ENCODE assay signal across 24 cellular contexts in the genomic region with DNA sequence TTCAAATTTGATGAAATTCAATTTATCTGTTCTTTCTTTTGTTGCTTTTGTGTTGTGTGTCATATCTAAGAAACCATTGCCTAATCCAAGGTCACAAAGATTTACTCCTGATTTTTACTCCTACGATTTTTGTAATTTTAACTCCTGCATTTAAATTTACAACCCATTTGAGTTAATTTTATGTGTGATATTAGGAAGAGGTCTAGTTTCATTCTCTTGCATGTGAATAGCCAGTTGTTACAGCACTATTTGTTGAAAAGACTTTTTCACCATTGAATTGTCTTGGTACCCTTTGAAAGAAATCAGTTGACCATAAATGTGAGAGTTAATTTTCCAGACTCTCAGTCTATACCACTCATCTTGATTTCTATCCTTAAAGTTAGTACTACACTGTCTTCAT.
"Had no signal": no experiment of that assay in that cellular context is flagged by ENCODE, and none has a peak within 500 bp of the region (broad histone marks: within the 10 kb centered on the region; RNA-seq: fewer than 3 reads in every experiment).

No MANE protein-coding gene starts in this region.

- H3K4me1 Mint-ChIP-seq: stimulated activated effector memory CD8-positive, alpha-beta T cell treated with anti-CD3 and anti-CD28 coated beads, Interleukin-12 subunit alpha, Interleukin-12 subunit beta, amount 100 ng/mL, for 72 hours had no signal

- H3K4me3 Mint-ChIP-seq: stimulated activated effector memory CD8-positive, alpha-beta T cell treated with anti-CD3 and anti-CD28 coated beads, Interleukin-12 subunit alpha, Interleukin-12 subunit beta, amount 100 ng/mL, for 72 hours; stimulated activated naive B cell treated with anti-CD40 and anti-IgM and Interleukin-4, amounts not matched to agents 10 μg/mL and 1 μg/mL and 100 μg/mL, for 72 hours; stimulated activated naive CD8-positive, alpha-beta T cell treated with anti-CD3 and anti-CD28 coated beads, Interleukin-15, amount 100 ng/mL, for 72 hours; stimulated activated naive CD8-positive, alpha-beta T cell treated with anti-CD3 and anti-CD28 coated beads, Interleukin-15, Interleukin-2, amounts not matched to agents 100 ng/mL and 50 ng/mL, for 24 hours; type B pancreatic cell had no signal

- H3K27ac Mint-ChIP-seq: stimulated activated effector memory CD8-positive, alpha-beta T cell treated with anti-CD3 and anti-CD28 coated beads, Interleukin-12 subunit alpha, Interleukin-12 subunit beta, amount 100 ng/mL, for 72 hours; stimulated activated naive B cell treated with anti-CD40 and anti-IgM and Interleukin-4, amounts not matched to agents 10 μg/mL and 1 μg/mL and 100 μg/mL, for 72 hours; stimulated activated naive CD8-positive, alpha-beta T cell treated with anti-CD3 and anti-CD28 coated beads, Interleukin-15, amount 100 ng/mL, for 72 hours; stimulated activated naive CD8-positive, alpha-beta T cell treated with anti-CD3 and anti-CD28 coated beads, Interleukin-15, Interleukin-2, amounts not matched to agents 100 ng/mL and 50 ng/mL, for 24 hours; type B pancreatic cell had no signal

- ATAC-seq: stimulated activated effector memory CD8-positive, alpha-beta T cell treated with anti-CD3 and anti-CD28 coated beads, Interleukin-12 subunit alpha, Interleukin-12 subunit beta, amount 100 ng/mL, for 72 hours; stimulated activated naive B cell treated with anti-CD40 and anti-IgM and Interleukin-4, amounts not matched to agents 10 μg/mL and 1 μg/mL and 100 μg/mL, for 72 hours; stimulated activated naive CD8-positive, alpha-beta T cell treated with anti-CD3 and anti-CD28 coated beads, Interleukin-15, amount 100 ng/mL, for 72 hours; stimulated activated naive CD8-positive, alpha-beta T cell treated with anti-CD3 and anti-CD28 coated beads, Interleukin-15, Interleukin-2, amounts not matched to agents 100 U/mL and 50 U/mL, for 24 hours; upper lobe of right lung had no signal

- H3K9me3 Mint-ChIP-seq: stimulated activated effector memory CD8-positive, alpha-beta T cell treated with anti-CD3 and anti-CD28 coated beads, Interleukin-12 subunit alpha, Interleukin-12 subunit beta, amount 100 ng/mL, for 72 hours; stimulated activated naive B cell treated with anti-CD40 and anti-IgM and Interleukin-4, amounts not matched to agents 10 μg/mL and 1 μg/mL and 100 μg/mL, for 72 hours; stimulated activated naive CD8-positive, alpha-beta T cell treated with anti-CD3 and anti-CD28 coated beads, Interleukin-15, amount 100 ng/mL, for 72 hours; stimulated activated naive CD8-positive, alpha-beta T cell treated with anti-CD3 and anti-CD28 coated beads, Interleukin-15, Interleukin-2, amounts not matched to agents 100 ng/mL and 50 ng/mL, for 24 hours; type B pancreatic cell had no signal

- H3K27me3 Mint-ChIP-seq: stimulated activated naive B cell treated with anti-CD40 and anti-IgM and Interleukin-4, amounts not matched to agents 10 μg/mL and 1 μg/mL and 100 μg/mL, for 72 hours; stimulated activated naive CD8-positive, alpha-beta T cell treated with anti-CD3 and anti-CD28 coated beads, Interleukin-15, amount 100 ng/mL, for 72 hours; stimulated activated naive CD8-positive, alpha-beta T cell treated with anti-CD3 and anti-CD28 coated beads, Interleukin-15, Interleukin-2, amounts not matched to agents 100 ng/mL and 50 ng/mL, for 24 hours; type B pancreatic cell had no signal

- FAIRE-seq: urothelium cell line had no signal

- DNase-seq: stimulated activated CD4-positive, alpha-beta T cell treated with anti-CD3 and anti-CD28 coated beads, Interleukin-2, amount 100 ng/mL, for 48 hours; stimulated activated CD4-positive, alpha-beta T cell treated with anti-CD3 and anti-CD28 coated beads, Interleukin-4, amount 100 ng/mL, for 1 hour; stimulated activated CD4-positive, alpha-beta T cell treated with anti-CD3 and anti-CD28 coated beads, Interleukin-4, amount 100 ng/mL, for 24 hours; stimulated activated CD4-positive, alpha-beta T cell treated with anti-CD3 and anti-CD28 coated beads, Interleukin-4, amount 100 ng/mL, for 4 hours; stimulated activated CD8-positive, alpha-beta memory T cell treated with anti-CD3 and anti-CD28 coated beads, Interleukin-4, amount 100 ng/mL, for 48 hours; stimulated activated naive B cell treated with anti-CD40 and anti-IgM and Interleukin-4, amounts not matched to agents 10 μg/mL and 1 μg/mL and 100 μg/mL, for 72 hours; stimulated activated naive CD4-positive, alpha-beta T cell; stimulated activated naive CD4-positive, alpha-beta T cell treated with Interleukin-2 at 50 U/mL for 16 hours; stimulated activated naive CD8-positive, alpha-beta T cell treated with anti-CD3 and anti-CD28 coated beads, Interleukin-15, amount 100 ng/mL, for 72 hours; stimulated activated naive CD8-positive, alpha-beta T cell treated with anti-CD3 and anti-CD28 coated beads, Interleukin-15, Interleukin-2, amounts not matched to agents 100 U/mL and 50 U/mL, for 24 hours; stomach; substantia nigra; testis; thyroid gland; tibial artery; transverse colon; trophoblast cell; upper lobe of left lung; upper lobe of right lung; uterus had no signal
